ENCODE assay signal across 13 cellular contexts in the genomic region with DNA sequence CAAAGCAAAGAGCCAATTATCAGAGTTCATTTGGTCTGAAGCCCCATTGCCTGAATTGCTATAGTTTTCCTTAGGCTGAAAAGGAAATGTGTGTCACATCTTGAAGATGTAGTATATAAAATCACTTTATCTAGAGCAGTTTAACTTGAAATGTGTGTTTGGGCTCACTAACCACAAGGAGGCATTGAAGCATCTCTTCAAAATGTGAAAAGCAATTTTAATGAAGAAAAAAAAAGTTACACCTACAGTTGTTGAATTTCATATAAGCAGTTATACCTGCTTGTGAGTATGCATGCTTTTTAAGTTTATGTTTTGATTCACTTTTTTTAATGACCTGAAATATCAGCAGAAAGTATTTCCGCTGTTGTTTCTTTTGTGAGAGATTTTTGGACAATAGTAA.
DNase-seq lines count a peak whose midpoint lies in the region; ATAC-seq and TF ChIP-seq lines count a peak whose summit lies in the region.
"Had no signal": no experiment of that assay in that cellular context is flagged by ENCODE, and none has a peak within 500 bp of the region (broad histone marks: within the 10 kb centered on the region; RNA-seq: fewer than 3 reads in every experiment).

No MANE protein-coding gene starts in this region.

- H3K27me3 ChIP-seq in neural cell (ENCODE audit: insufficient read depth, low read depth, low read length): no peaks in the 10 kb centered on the region

- H3K36me3 ChIP-seq in neural cell (ENCODE audit: insufficient read depth, low read length): no peaks in the 10 kb centered on the region

- no peaks in the 10 kb centered on the region for H4K20me1 ChIP-seq in neural cell (ENCODE audit: insufficient read depth)

- H3K4me3 ChIP-seq in LNCaP clone FGC (ENCODE audit: low read depth, low read length): no peak overlapping the region
- H3K4me3 ChIP-seq in neural cell (ENCODE audit: low read length): no peak overlapping the region

- no peaks in the 10 kb centered on the region for H3K79me2 ChIP-seq in neural cell (replicated peaks; ENCODE audit: insufficient read depth, low read length)

- DNase-seq in DMS114 treated with DMSO at 0.1 percent for 48 hours (lab: John Stamatoyannopoulos, UW; ENCODE audit: unreplicated experiment): peak; percentile 7
- DNase-seq in LNCaP clone FGC (ENCODE audit: low read depth): no peak
- DNase-seq in superior temporal gyrus (ENCODE audit: extremely low spot score): no peak
- no peak for DNase-seq in dedifferentiated amniotic fluid mesenchymal stem cell (ENCODE audit: extremely low spot score)
- DNase-seq: activated CD8-positive, alpha-beta memory T cell treated with anti-CD3 and anti-CD28 coated beads for 24 hours; cortex of kidney; left colon; naive B cell; RPMI8226 had no signal

- TF ChIP-seq CTCF in LNCaP clone FGC (IDR thresholded peaks at IDR 0.05; ENCODE audit: control insufficient read depth, extremely low read depth, insufficient read depth): peak; percentile 29; the same call in 1 of the 2 replicates
- TF ChIP-seq CTCF in brain (conservative IDR thresholded peaks at IDR 0.05): peak; percentile 37 to 63
- peak; percentile 52 for TF ChIP-seq CTCF in neural cell (IDR thresholded peaks at IDR 0.05; ENCODE audit: poor library complexity, severe bottlenecking)

- no peak for TF ChIP-seq EP300 in neural cell (conservative IDR thresholded peaks at IDR 0.05; ENCODE audit: poor library complexity, severe bottlenecking)

- H3K4me2 ChIP-seq in neural cell (ENCODE audit: low read length): no peak overlapping the region

- H3K9me3 ChIP-seq in neural cell (ENCODE audit: low read length): no peaks in the 10 kb centered on the region

- H3K9me3 Mint-ChIP-seq in brain: no peaks in the 10 kb centered on the region
- H3K9me3 Mint-ChIP-seq: activated naive CD4-positive, alpha-beta T cell treated with anti-CD3 and anti-CD28 coated beads, Interleukin-2, amount 50 U/mL, for 24 hours had no signal

- no peak overlapping the region for H3K9ac ChIP-seq in neural cell (ENCODE audit: low read length)

- H3K4me1 Mint-ChIP-seq in brain: peaks cover 10% of the 10 kb centered on the region
- H3K4me1 Mint-ChIP-seq: activated naive CD4-positive, alpha-beta T cell treated with anti-CD3 and anti-CD28 coated beads, Interleukin-2, amount 50 U/mL, for 24 hours; naive B cell had no signal

- no peaks in the 10 kb centered on the region for H3K36me3 Mint-ChIP-seq in brain
- H3K36me3 Mint-ChIP-seq: activated naive CD4-positive, alpha-beta T cell treated with anti-CD3 and anti-CD28 coated beads, Interleukin-2, amount 50 U/mL, for 24 hours; naive B cell had no signal

- H2AFZ ChIP-seq in neural cell (ENCODE audit: low read depth, low read length): no peak overlapping the region

- H3K27ac ChIP-seq in neural cell (ENCODE audit: low read length): no peak overlapping the region

- H3K9me2 ChIP-seq in neural cell (ENCODE audit: insufficient read depth, low read length): no peaks in the 10 kb centered on the region

- no peaks in the 10 kb centered on the region for H3F3A ChIP-seq in neural cell (ENCODE audit: insufficient read depth, low read length, poor library complexity, severe bottlenecking)

- peak; percentile 60 for TF ChIP-seq RAD21 in neural cell (conservative IDR thresholded peaks at IDR 0.05)

- peaks cover 69% of the 10 kb centered on the region for H3K27me3 Mint-ChIP-seq in brain

- H3K4me3 Mint-ChIP-seq in brain: no peak overlapping the region
- H3K4me3 Mint-ChIP-seq: activated naive CD4-positive, alpha-beta T cell treated with anti-CD3 and anti-CD28 coated beads, Interleukin-2, amount 50 U/mL, for 24 hours; naive B cell had no signal

- no peak for ATAC-seq in GM18867 (IDR thresholded peaks at IDR 0.05; ENCODE audit: unreplicated experiment)
- ATAC-seq: left colon had no signal

- no peak overlapping the region for H3K27ac Mint-ChIP-seq in brain
- H3K27ac Mint-ChIP-seq: activated naive CD4-positive, alpha-beta T cell treated with anti-CD3 and anti-CD28 coated beads, Interleukin-2, amount 50 U/mL, for 24 hours; naive B cell had no signal

TF ChIP-seq in neural cell, 6 proteins besides CTCF, POLR2A, EP300 and RAD21:
- TF ChIP-seq SMC3 (conservative IDR thresholded peaks at IDR 0.05; ENCODE audit: poor library complexity) (peak; percentile 62), POLR2AphosphoS5 (IDR thresholded peaks at IDR 0.05) (no peak)
